In genomic region chr20:21303061-21303871, GRCh38 we compare ENCODE assay signal across 1 cellular context.
TF ChIP-seq lines count a peak whose summit lies in the region.

XRN2 (plus strand) TSS chr20:21303331; CDS start chr20:21303399, 68 bp downstream.

TF ChIP-seq in HepG2, 621 proteins besides CTCF, POLR2A, EP300 and RAD21 (continued from another document and continues in another):
- TF ChIP-seq PRDM10 (CRISPR knock-in tag; IDR thresholded peaks at IDR 0.05; ENCODE audit: low read depth) (peak; percentile 46; the same call in 1 of the 2 replicates), FOXP1 (IDR thresholded peaks at IDR 0.05) (no peak), FOXP1 (CRISPR knock-in tag; IDR thresholded peaks at IDR 0.05) (peak; percentile 76; the same call in 1 of the 2 replicates), ZBTB20 (CRISPR knock-in tag; IDR thresholded peaks at IDR 0.05; ENCODE audit: borderline replicate concordance, low read depth) (peak; percentile 79), SYNCRIP (IDR thresholded peaks at IDR 0.05; ENCODE audit: insufficient read depth, low read depth, low read length) (no peak), PAF1 (CRISPR knock-in tag; IDR thresholded peaks at IDR 0.05) (no peak), SOX6 (IDR thresholded peaks at IDR 0.05) (no peak), SOX6 (CRISPR knock-in tag; IDR thresholded peaks at IDR 0.05) (peak; percentile 96), ZNF614 (CRISPR knock-in tag; IDR thresholded peaks at IDR 0.05; ENCODE audit: borderline replicate concordance) (peak; percentile 57; the same call in 1 of the 2 replicates), ZNF747 (CRISPR knock-in tag; IDR thresholded peaks at IDR 0.05; ENCODE audit: borderline replicate concordance) (peak; percentile 35; the same call in 1 of the 2 replicates), ZNF317 (CRISPR knock-in tag; IDR thresholded peaks at IDR 0.05) (peak; percentile 40), FOXK1 (CRISPR knock-in tag; IDR thresholded peaks at IDR 0.05; ENCODE audit: borderline replicate concordance, low read depth) (peak; percentile 91; the same call in 1 of the 2 replicates), ZNF207 (IDR thresholded peaks at IDR 0.05; ENCODE audit: borderline replicate concordance) (no peak), JUND (CRISPR knock-in tag; IDR thresholded peaks at IDR 0.05) (peak; percentile 95), REST (IDR thresholded peaks at IDR 0.05; ENCODE audit: borderline replicate concordance in 1 of 2, low read depth in 1 of 2, low read length in 2 of 2) (peak in 1 of 2 experiments; percentile 75; a peak in 1 of 4 replicates), ZNF354B (CRISPR knock-in tag; IDR thresholded peaks at IDR 0.05) (peak; percentile 80; the same call in 1 of the 2 replicates), TGIF2 (CRISPR knock-in tag; IDR thresholded peaks at IDR 0.05) (peak; percentile 99), ZNF256 (CRISPR knock-in tag; conservative IDR thresholded peaks at IDR 0.05) (peak; percentile 62), ZNF44 (CRISPR knock-in tag; IDR thresholded peaks at IDR 0.05) (peak; percentile 17; the same call in 1 of the 2 replicates), BRF2 (CRISPR knock-in tag; IDR thresholded peaks at IDR 0.05) (peak; percentile 100), GPBP1L1 (CRISPR knock-in tag; IDR thresholded peaks at IDR 0.05) (no peak), ZFP91 (CRISPR knock-in tag; IDR thresholded peaks at IDR 0.05; ENCODE audit: borderline replicate concordance) (peak; percentile 98), AHDC1 (CRISPR knock-in tag; IDR thresholded peaks at IDR 0.05; ENCODE audit: borderline replicate concordance) (no peak), MBD4 (IDR thresholded peaks at IDR 0.05; ENCODE audit: borderline replicate concordance, low read length) (no peak), ZNF281 (CRISPR knock-in tag; IDR thresholded peaks at IDR 0.05; ENCODE audit: borderline replicate concordance) (peak; percentile 43), U2AF1 (optimal IDR thresholded peaks at IDR 0.05; ENCODE audit: low read depth, low read length) (peak; percentile 97), MATR3 (CRISPR knock-in tag; IDR thresholded peaks at IDR 0.05) (no peak), ZSCAN31 (CRISPR knock-in tag; IDR thresholded peaks at IDR 0.05; ENCODE audit: low read depth) (peak; percentile 93), ZNF691 (CRISPR knock-in tag; IDR thresholded peaks at IDR 0.05; ENCODE audit: borderline replicate concordance, low read depth) (peak; percentile 90), ZNF558 (CRISPR knock-in tag; IDR thresholded peaks at IDR 0.05; ENCODE audit: borderline replicate concordance) (peak; percentile 95), ATF5 (CRISPR knock-in tag; IDR thresholded peaks at IDR 0.05; ENCODE audit: low read depth) (peak; percentile 78; the same call in 1 of the 2 replicates), MIER2 (CRISPR knock-in tag; IDR thresholded peaks at IDR 0.05) (0 out of 2 replicates have a peak, but pooled peaks have one; percentile 39), SOX5 (CRISPR knock-in tag; IDR thresholded peaks at IDR 0.05; ENCODE audit: borderline replicate concordance) (peak; percentile 91)
